2 cellular contexts compared by ENCODE assay signal in the genomic region with DNA sequence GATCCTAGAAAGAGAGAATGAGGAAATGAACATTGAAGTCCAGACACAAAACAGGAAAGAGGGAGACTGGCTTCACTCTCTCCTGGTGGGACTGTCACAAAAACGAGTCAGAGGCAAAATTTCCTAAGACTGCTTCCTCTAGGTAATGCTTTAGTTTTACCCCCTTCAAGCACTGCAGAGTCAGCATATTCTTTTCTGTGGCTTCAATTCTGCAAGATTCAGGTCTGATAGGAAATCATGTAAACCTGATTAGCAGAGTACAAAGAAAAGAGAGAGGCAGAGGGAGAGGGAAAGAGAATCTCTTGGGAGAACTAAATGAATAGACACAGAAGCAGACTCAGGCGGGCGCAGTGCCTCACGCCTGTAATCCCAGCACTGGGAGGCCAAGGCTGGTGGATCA.
TF ChIP-seq lines count a peak whose summit lies in the region.

No MANE protein-coding gene starts in this region.

TF ChIP-seq in IMR-90, 13 proteins besides CTCF, POLR2A, EP300 and RAD21:
- TF ChIP-seq MAFK (IDR thresholded peaks at IDR 0.05; ENCODE audit: low read depth, low read length), result peak; percentile 64

TF ChIP-seq in K562, 482 proteins besides CTCF, POLR2A, EP300 and RAD21:
- TF ChIP-seq ZNF316 (IDR thresholded peaks at IDR 0.05) (peak; percentile 81), MAFF (IDR thresholded peaks at IDR 0.05; ENCODE audit: low read length) (peak; percentile 48), MAFG (tag; conservative IDR thresholded peaks at IDR 0.05) (peak; percentile 66), MAFK (IDR thresholded peaks at IDR 0.05; ENCODE audit: low read length) (peak; percentile 49), C11orf30 (IDR thresholded peaks at IDR 0.05; ENCODE audit: low read depth) (peak; percentile 75)
